8 cellular contexts compared by ENCODE assay signal in genomic region chr14:50311974-50312733, GRCh38. TPM values are rescaled to one million over a fixed set of nuclear protein-coding genes. Genes with fewer than 3 reads are reported as not detected.
DNase-seq lines count a peak whose midpoint lies in the region; ATAC-seq, FAIRE-seq and TF ChIP-seq lines count a peak whose summit lies in the region.

TSS of gene DMAC2L (plus strand) at chr14:50312324. CDS start at chr14:50321488, 9,164 bp downstream.
TSS of gene L2HGDH (minus strand) at chr14:50312229. CDS start at chr14:50312150, 79 bp downstream.

- TF ChIP-seq CTCF in GM13977 (IDR thresholded peaks at IDR 0.05; ENCODE audit: extremely low read depth, insufficient read depth, missing control alignments) (no peak), adrenal gland (IDR thresholded peaks at IDR 0.05) (no peak), left ventricle myocardium inferior (IDR thresholded peaks at IDR 0.05; ENCODE audit: borderline replicate concordance) (no peak), psoas muscle (IDR thresholded peaks at IDR 0.05) (peak; percentile 54)

- ATAC-seq in HG02852 (IDR thresholded peaks at IDR 0.05; ENCODE audit: unreplicated experiment) (peak; percentile 93), psoas muscle (peak; percentile 98 to 99 (median 99))

- peak; percentile 97 for DNase-seq in GM13977 (ENCODE audit: low spot score)
- DNase-seq in NCI-H1436 treated with DMSO at 0.1 percent for 48 hours (lab: John Stamatoyannopoulos, UW): peak; percentile 62
- DNase-seq in T-helper 1 cell: peak; percentile 78 to 96 (median 83)
- DNase-seq in adrenal gland: peak; percentile 92 to 96 (median 94)
- peak; percentile 93 for DNase-seq in left ventricle myocardium inferior
- DNase-seq in psoas muscle: peak; percentile 95 to 96
- DNase-seq in urothelium cell line (ENCODE audit: low spot score): peak; percentile 100

- WGBS in adrenal gland, 4 donors: 0 to 1% (median 0%) methylated on average over 14 to 83 of the region's 83 CpGs
- 0 to 1% (median 0%) methylated on average over 69 to 83 of the region's 83 CpGs for WGBS in psoas muscle, 3 donors

- TF ChIP-seq POLR2A in adrenal gland (IDR thresholded peaks at IDR 0.05): peak; percentile 56 to 82

- H3K27me3 ChIP-seq in adrenal gland (no peaks in the 10 kb centered on the region), left ventricle myocardium inferior (ENCODE audit: low read depth) (no peaks in the 10 kb centered on the region), psoas muscle (ENCODE audit: insufficient read depth in 3 of 3, low read length in 2 of 3) (no peaks in the 10 kb centered on the region)

- H3K9me3 ChIP-seq in adrenal gland (replicated peaks in 1 of 3) (no peaks in the 10 kb centered on the region), left ventricle myocardium inferior (replicated peaks) (no peaks in the 10 kb centered on the region), psoas muscle (no peaks in the 10 kb centered on the region)

- intact Hi-C loops in adrenal gland (cut with DNase I): no loop called here
- intact Hi-C loops in left ventricle myocardium inferior (cut with micrococcal nuclease): no loop called here
- intact Hi-C loops in psoas muscle (cut with DNase I): loop anchor here in 1 of 2 donors (5.0 kb wide), 1 partner anchor 220 kb away; the partner anchor contains the start of gene MAP4K5

- no peaks in the 10 kb centered on the region for H3K36me3 ChIP-seq in adrenal gland (replicated peaks in 1 of 2)
- no peaks in the 10 kb centered on the region for H3K36me3 ChIP-seq in left ventricle myocardium inferior
- H3K36me3 ChIP-seq in psoas muscle (ENCODE audit: insufficient read depth in 1 of 2, low read depth in 1 of 2): peaks cover 0 to 12% of the 10 kb centered on the region in 2 donors

- in situ Hi-C loops in GM13977 (cut with MboI; ENCODE audit: low pct_unique_long_range_greater_than_20kb, low sequenced_read_pairs, unreplicated experiment): no loop called here

- no peak for FAIRE-seq in urothelium cell line (lab: Jason Lieb, UNC)

- H3K4me3 ChIP-seq in adrenal gland (peak within 1 kb of the TSS; percentile 54 to 68 (median 62)), left ventricle myocardium inferior (peak within 1 kb of the TSS; percentile 90), psoas muscle (peak within 1 kb of the TSS; percentile 92)

- peaks cover 10 to 14% of the 10 kb centered on the region in 2 donors for H3K4me1 ChIP-seq in adrenal gland (replicated peaks in 1 of 2)
- H3K4me1 ChIP-seq in left ventricle myocardium inferior: peaks cover 27% of the 10 kb centered on the region
- H3K4me1 ChIP-seq in psoas muscle: peaks cover 24% of the 10 kb centered on the region

- peak within 1 kb of the TSS; percentile 79 to 96 (median 90) for H3K27ac ChIP-seq in adrenal gland
- H3K27ac ChIP-seq in left ventricle myocardium inferior (replicated peaks): peak within 1 kb of the TSS; percentile 97
- H3K27ac ChIP-seq in psoas muscle: peak within 1 kb of the TSS; percentile 91

RNA-seq across cellular contexts. Expression of gene DMAC2L, which starts in this region (rescaled TPM):
- total RNA-seq in adrenal gland (10 to 100 TPM in 6 of 8 donors, 1 to 10 TPM in 2; 4.8 to 19.9 (median 13.7) TPM), left ventricle myocardium inferior (28.3 TPM), psoas muscle (10 to 100 TPM; 26.7 to 43.5 (median 35.1) TPM)
- polyA plus RNA-seq in adrenal gland (10 to 100 TPM in 2 of 3 donors, 1 to 10 TPM in 1; 9.4 to 15.0 (median 12.3) TPM), psoas muscle (10 to 100 TPM; 21.7 to 36.6 (median 26.6) TPM)

RNA-seq across cellular contexts. Expression of gene L2HGDH, which starts in this region (rescaled TPM):
- total RNA-seq in adrenal gland (1 to 10 TPM; 1.3 to 8.9 (median 4.8) TPM), left ventricle myocardium inferior (11.3 TPM), psoas muscle (10 to 100 TPM in 3 of 4 donors, 1 to 10 TPM in 1; 9.3 to 10.9 (median 10.2) TPM)
- polyA plus RNA-seq in adrenal gland (1 to 10 TPM; 1.2 to 5.7 (median 1.3) TPM), psoas muscle (10 to 100 TPM in 1 of 3 donors, 1 to 10 TPM in 2; 3.5 to 10.4 (median 4.9) TPM)

Comparison
In these comparisons a context has a peak if more than half of its experiments do, and no peak if none do; other contexts are left out.
1. Peak in every context shown above with its lines: DNase-seq, ATAC-seq, H3K4me3 ChIP-seq and H3K27ac ChIP-seq.